In the genomic region with DNA sequence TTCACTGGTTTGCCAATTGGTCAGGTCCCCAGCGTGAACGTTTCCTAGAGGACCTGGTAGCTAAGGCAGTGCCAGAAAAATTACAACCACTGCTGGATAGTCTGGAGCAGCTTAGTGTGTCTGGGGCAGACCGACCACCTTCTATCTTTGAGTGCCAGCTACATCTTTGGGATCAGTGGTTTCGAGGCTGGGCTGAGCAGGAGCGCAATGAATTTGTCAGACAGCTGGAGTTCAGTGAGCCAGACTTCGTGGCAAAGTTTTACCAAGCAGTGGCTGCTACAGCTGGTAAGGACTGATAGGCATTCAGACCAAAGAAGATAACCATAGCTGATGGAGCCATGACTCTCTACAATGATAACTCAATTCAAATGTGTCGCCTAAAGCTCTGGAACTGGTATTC, we compare ENCODE assay signal across 18 cellular contexts. TPM values are rescaled to one million over a fixed set of nuclear protein-coding genes. Genes with fewer than 3 reads are reported as not detected.
A peak's percentile ranks its signal among the peaks of the same experiment; 100 is the strongest.
DNase-seq lines count a peak whose midpoint lies in the region; FAIRE-seq and TF ChIP-seq lines count a peak whose summit lies in the region.
"Had no signal": no experiment of that assay in that cellular context is flagged by ENCODE, and none has a peak within 500 bp of the region (broad histone marks: within the 10 kb centered on the region; RNA-seq: fewer than 3 reads in every experiment).

No MANE protein-coding gene starts in this region.

- H3K36me3 Mint-ChIP-seq in activated naive CD4-positive, alpha-beta T cell treated with anti-CD3 and anti-CD28 coated beads, Interleukin-2, amount 10 ng/mL, durations not matched to agents 7 days and 5 days: peaks cover 32% of the 10 kb centered on the region
- H3K36me3 Mint-ChIP-seq in astrocyte (ENCODE audit: low read depth, unreplicated experiment): peaks cover 18% of the 10 kb centered on the region

- no peak overlapping the region for H3K4me3 ChIP-seq in astrocyte (ENCODE audit: insufficient read depth, low read depth, low read length)
- H3K4me3 ChIP-seq in spleen: no peak overlapping the region

- TF ChIP-seq POLR2A in spleen (IDR thresholded peaks at IDR 0.05): no peak

- FAIRE-seq in astrocyte (lab: Jason Lieb, UNC): no peak
- FAIRE-seq: endothelial cell of umbilical vein had no signal

- H3K4me2 ChIP-seq in astrocyte (ENCODE audit: low read length): peak overlapping the region; percentile 89

- H3K9ac ChIP-seq in astrocyte (ENCODE audit: low read length): no peak overlapping the region

- no peaks in the 10 kb centered on the region for H3K27me3 ChIP-seq in astrocyte (ENCODE audit: insufficient read depth, low read length)
- H3K27me3 ChIP-seq in spleen (replicated peaks in 1 of 7): no peaks in the 10 kb centered on the region

- TF ChIP-seq CTCF in astrocyte (IDR thresholded peaks at IDR 0.05; ENCODE audit: insufficient read depth, low read depth, low read length): no peak
- no peak for TF ChIP-seq CTCF in spleen (IDR thresholded peaks at IDR 0.05 in 8 of 11, conservative IDR thresholded peaks at IDR 0.05 in 3 of 11)

- H3K36me3 ChIP-seq in astrocyte (ENCODE audit: insufficient read depth, low read length) (peaks cover 18% of the 10 kb centered on the region), spleen (peaks cover 0 to 39% (median 20%) of the 10 kb centered on the region in 6 donors)

- CTCF ChIA-PET in activated naive CD4-positive, alpha-beta T cell treated with anti-CD3 and anti-CD28 coated beads, Interleukin-2, amount 10 ng/mL, durations not matched to agents 7 days and 5 days (lab: Charles Lee): interaction anchor here (0.7 to 1.6 kb wide), 4 partner anchors 21 to 29 kb away, joined by 3 to 5 read pairs (median 4); no protein-coding TSS in a partner anchor

- 84 to 92% (median 90%) methylated on average over 7 of the region's 7 CpGs for WGBS in spleen, 5 donors

- no peak overlapping the region for H3K27ac ChIP-seq in astrocyte (ENCODE audit: low read depth, low read length)
- H3K27ac ChIP-seq in spleen: no peak overlapping the region
- H3K27ac ChIP-seq: HL-60, PC-9 had no signal

- H2AFZ ChIP-seq in astrocyte (ENCODE audit: low read depth, low read length): no peak overlapping the region
- H2AFZ ChIP-seq: PC-9 had no signal

- peaks cover 57% of the 10 kb centered on the region for H3K79me2 ChIP-seq in astrocyte (ENCODE audit: insufficient read depth, low read length)

- peaks cover 17% of the 10 kb centered on the region for H3K4me1 ChIP-seq in astrocyte (ENCODE audit: insufficient read depth, low read length)
- H3K4me1 ChIP-seq in spleen: peaks cover 23 to 60% (median 38%) of the 10 kb centered on the region in 6 donors

- H3K9me3 ChIP-seq in astrocyte (ENCODE audit: insufficient read depth, low read depth, low read length) (no peaks in the 10 kb centered on the region), spleen (no peaks in the 10 kb centered on the region)

- H4K20me1 ChIP-seq in astrocyte (ENCODE audit: insufficient read depth, low read length): peaks cover 66% of the 10 kb centered on the region

- no peak for DNase-seq in activated naive CD4-positive, alpha-beta T cell treated with anti-CD3 and anti-CD28 coated beads, Interleukin-2, amount 10 ng/mL, durations not matched to agents 7 days and 5 days
- no peak for DNase-seq in activated naive CD4-positive, alpha-beta T cell treated with Interleukin-2 at 50 U/mL for 16 hours
- DNase-seq in astrocyte (ENCODE audit: low read depth): no peak
- DNase-seq in spleen: peak; percentile 48
- no peak for DNase-seq in HPDE6-E6E7 (ENCODE audit: extremely low spot score)
- no peak for DNase-seq in NCI-H526 treated with DMSO at 0.1 percent for 48 hours (lab: John Stamatoyannopoulos, UW)
- DNase-seq: amniotic stem cell; Kasumi-1; mesenchymal stem cell; NCI-H146; NCI-H524; nucleus accumbens; PC-9; stimulated activated naive CD4-positive, alpha-beta T cell had no signal

- peaks cover 24% of the 10 kb centered on the region for H3K4me1 Mint-ChIP-seq in activated naive CD4-positive, alpha-beta T cell treated with anti-CD3 and anti-CD28 coated beads, Interleukin-2, amount 10 ng/mL, durations not matched to agents 7 days and 5 days
- H3K4me1 Mint-ChIP-seq in astrocyte (ENCODE audit: low read depth, unreplicated experiment): peaks cover 20% of the 10 kb centered on the region

- H3K27me3 Mint-ChIP-seq in activated naive CD4-positive, alpha-beta T cell treated with anti-CD3 and anti-CD28 coated beads, Interleukin-2, amount 10 ng/mL, durations not matched to agents 7 days and 5 days: peaks cover 5% of the 10 kb centered on the region
- no peaks in the 10 kb centered on the region for H3K27me3 Mint-ChIP-seq in astrocyte (ENCODE audit: low read depth, unreplicated experiment)

- H3K4me3 Mint-ChIP-seq in activated naive CD4-positive, alpha-beta T cell treated with anti-CD3 and anti-CD28 coated beads, Interleukin-2, amount 10 ng/mL, durations not matched to agents 7 days and 5 days: peak overlapping the region; percentile 7
- no peak overlapping the region for H3K4me3 Mint-ChIP-seq in astrocyte (ENCODE audit: unreplicated experiment)

- intact Hi-C loops in spleen (cut with DNase I; ENCODE audit: low total_unique reads): no loop called here

- H3K9me3 Mint-ChIP-seq in activated naive CD4-positive, alpha-beta T cell treated with anti-CD3 and anti-CD28 coated beads, Interleukin-2, amount 10 ng/mL, durations not matched to agents 7 days and 5 days: no peaks in the 10 kb centered on the region
- no peaks in the 10 kb centered on the region for H3K9me3 Mint-ChIP-seq in astrocyte (ENCODE audit: unreplicated experiment)

- no peak overlapping the region for H3K27ac Mint-ChIP-seq in activated naive CD4-positive, alpha-beta T cell treated with anti-CD3 and anti-CD28 coated beads, Interleukin-2, amount 10 ng/mL, durations not matched to agents 7 days and 5 days
- H3K27ac Mint-ChIP-seq in astrocyte (ENCODE audit: unreplicated experiment): no peak overlapping the region

RNA-seq across cellular contexts. Expression of a gene that starts 2.5 kb away (rescaled TPM):
- 79.5 and 83.9 TPM in 2 replicates for total RNA-seq in astrocyte
- 10 to 100 TPM; 34.3 to 43.2 (median 37.8) TPM for total RNA-seq in spleen
- 10 to 100 TPM; 28.0 to 47.0 (median 40.2) TPM for polyA plus RNA-seq in spleen

RNA-seq across cellular contexts. Expression of a gene that starts 2.9 kb away (rescaled TPM):
- 186 and 208 TPM in 2 replicates for total RNA-seq in astrocyte
- total RNA-seq in spleen: 100 to 1,000 TPM; 148 to 228 (median 211) TPM
- polyA plus RNA-seq in spleen: 100 to 1,000 TPM in 2 of 3 donors, 10 to 100 TPM in 1; 59.2 to 126 (median 119) TPM

RNA-seq across cellular contexts. Expression of a gene that starts 7.0 kb away (rescaled TPM):
- total RNA-seq in astrocyte: not detected in 2 replicates
- not detected for total RNA-seq in spleen
- polyA plus RNA-seq in spleen: not detected
- total RNA-seq: chondrocyte, endothelial cell of umbilical vein, PC-9, skeletal muscle tissue had no signal
- polyA plus RNA-seq: endothelial cell of umbilical vein had no signal

RNA-seq across cellular contexts. Expression of a gene that starts 21.3 kb away (rescaled TPM):
- total RNA-seq in astrocyte (not detected in 2 replicates), spleen (1 to 10 TPM in 4 of 7 donors, under 1 TPM in 3; 0.64 to 9.6 (median 1.6) TPM)
- 1 to 10 TPM; 1.2 to 3.5 (median 1.3) TPM for polyA plus RNA-seq in spleen
- total RNA-seq: chondrocyte, endothelial cell of umbilical vein, PC-9 had no signal
- polyA plus RNA-seq: endothelial cell of umbilical vein had no signal

RNA-seq across cellular contexts. Expression of a gene that starts 40.5 kb away (rescaled TPM):
- 17.4 and 22.2 TPM in 2 replicates for total RNA-seq in astrocyte
- total RNA-seq in spleen: 1 to 10 TPM; 2.6 to 9.4 (median 6.5) TPM
- 1 to 10 TPM; 1.3 to 6.3 (median 3.1) TPM for polyA plus RNA-seq in spleen
